In genomic region chr17:40605301-40605700, GRCh38 we compare ENCODE assay signal across 13 cellular contexts. TPM values are rescaled to one million over a fixed set of nuclear protein-coding genes. Genes with fewer than 3 reads are reported as not detected.
A peak's percentile ranks its signal among the peaks of the same experiment; 100 is the strongest.
DNase-seq lines count a peak whose midpoint lies in the region; ATAC-seq and TF ChIP-seq lines count a peak whose summit lies in the region.
"Had no signal": no experiment of that assay in that cellular context is flagged by ENCODE, and none has a peak within 500 bp of the region (broad histone marks: within the 10 kb centered on the region; RNA-seq: fewer than 3 reads in every experiment).

No MANE protein-coding gene starts in this region.

- peak overlapping the region; percentile 94 for H3K27ac ChIP-seq in naive thymus-derived CD4-positive, alpha-beta T cell (ENCODE audit: low read depth, low read length)
- H3K27ac ChIP-seq: foreskin keratinocyte, neutrophil, uterus had no signal

- H3K4me1 Mint-ChIP-seq in activated T-helper 1 cell treated with anti-CD3 and anti-CD28 coated beads, Interleukin-12 subunit alpha, Interleukin-12 subunit beta, Interleukin-2, Interleukin-4 antibody, amounts not matched to agents 30 ng/mL and 10 ng/mL and 1 ng/mL, durations not matched to agents 14 hours and 24 hours and 36 hours (ENCODE audit: low read depth): peaks cover 95% of the 10 kb centered on the region
- peaks cover 50 to 100% (median 96%) of the 10 kb centered on the region in 7 donors for H3K4me1 Mint-ChIP-seq in naive thymus-derived CD4-positive, alpha-beta T cell
- H3K4me1 Mint-ChIP-seq in stimulated activated memory B cell treated with anti-CD40 and anti-IgM and Interleukin-4, amounts not matched to agents 10 μg/mL and 1 μg/mL and 100 μg/mL, for 72 hours: peaks cover 60% of the 10 kb centered on the region
- H3K4me1 Mint-ChIP-seq in nephron progenitor cell: peaks cover 34% of the 10 kb centered on the region

- CTCF ChIA-PET in naive thymus-derived CD4-positive, alpha-beta T cell (lab: Charles Lee): interaction anchor here (1.1 to 4.8 kb wide), 5 partner anchors 10 to 43 kb away, joined by 3 to 75 read pairs (median 20); partner anchors contain the start of gene CCR7

- H3K27ac Mint-ChIP-seq in activated T-helper 1 cell treated with anti-CD3 and anti-CD28 coated beads, Interleukin-12 subunit alpha, Interleukin-12 subunit beta, Interleukin-2, Interleukin-4 antibody, amounts not matched to agents 30 ng/mL and 10 ng/mL and 1 ng/mL, durations not matched to agents 14 hours and 24 hours and 36 hours: peak overlapping the region; percentile 76
- peak overlapping the region; percentile 95 to 100 (median 99) for H3K27ac Mint-ChIP-seq in naive thymus-derived CD4-positive, alpha-beta T cell
- H3K27ac Mint-ChIP-seq in stimulated activated memory B cell treated with anti-CD40 and anti-IgM and Interleukin-4, amounts not matched to agents 10 μg/mL and 1 μg/mL and 100 μg/mL, for 72 hours: peak overlapping the region; percentile 99
- H3K27ac Mint-ChIP-seq in nephron progenitor cell: no peak overlapping the region
- H3K27ac Mint-ChIP-seq: dendritic cell treated with granulocyte-macrophage colony-stimulating factor and Interleukin-4, amounts not matched to agents 40 ng/mL and 50 ng/mL, for 4 days had no signal

- no peaks in the 10 kb centered on the region for H3K36me3 ChIP-seq in naive thymus-derived CD4-positive, alpha-beta T cell (ENCODE audit: control insufficient read depth in 2 of 3, insufficient read depth in 3 of 3, low read length in 3 of 3)
- H3K36me3 ChIP-seq: neutrophil, uterus had no signal

- peaks cover 84 to 99% of the 10 kb centered on the region in 2 donors for H3K4me1 ChIP-seq in naive thymus-derived CD4-positive, alpha-beta T cell (ENCODE audit: control insufficient read depth in 2 of 2, insufficient read depth in 2 of 2, low read length in 2 of 2)
- H3K4me1 ChIP-seq: foreskin keratinocyte, uterus had no signal

- intact Hi-C loops in activated T-helper 1 cell treated with anti-CD3 and anti-CD28 coated beads, Interleukin-12 subunit alpha, Interleukin-12 subunit beta, Interleukin-2, Interleukin-4 antibody, amounts not matched to agents 30 ng/mL and 10 ng/mL and 1 ng/mL, durations not matched to agents 14 hours and 24 hours and 36 hours (cut with micrococcal nuclease): loop anchor here (1.0 to 5.0 kb wide), 3 partner anchors 10 to 158 kb away; no protein-coding TSS in a partner anchor
- intact Hi-C loops in naive thymus-derived CD4-positive, alpha-beta T cell (cut with micrococcal nuclease): loop anchor here in 1 of 2 donors (10.0 kb wide), 1 partner anchor 500 kb away; the partner anchor contains the start of gene NR1D1

- POLR2A ChIA-PET in naive thymus-derived CD4-positive, alpha-beta T cell (lab: Charles Lee): interaction anchor here (1.9 to 29.4 kb wide), 7 partner anchors 8 to 50 kb away, joined by 5 to 2132 read pairs (median 157); partner anchors contain the start of gene CCR7

- peak overlapping the region; percentile 71 for H3K4me3 Mint-ChIP-seq in activated T-helper 1 cell treated with anti-CD3 and anti-CD28 coated beads, Interleukin-12 subunit alpha, Interleukin-12 subunit beta, Interleukin-2, Interleukin-4 antibody, amounts not matched to agents 30 ng/mL and 10 ng/mL and 1 ng/mL, durations not matched to agents 14 hours and 24 hours and 36 hours
- peak overlapping the region; percentile 73 to 87 (median 78) for H3K4me3 Mint-ChIP-seq in naive thymus-derived CD4-positive, alpha-beta T cell
- no peak overlapping the region for H3K4me3 Mint-ChIP-seq in stimulated activated memory B cell treated with anti-CD40 and anti-IgM and Interleukin-4, amounts not matched to agents 10 μg/mL and 1 μg/mL and 100 μg/mL, for 72 hours
- H3K4me3 Mint-ChIP-seq in nephron progenitor cell: no peak overlapping the region
- H3K4me3 Mint-ChIP-seq: dendritic cell treated with granulocyte-macrophage colony-stimulating factor and Interleukin-4, amounts not matched to agents 40 ng/mL and 50 ng/mL, for 4 days had no signal

- DNase-seq in activated CD4-positive, alpha-beta T cell treated with anti-CD3 and anti-CD28 coated beads for 1 hour: peak; percentile 51
- DNase-seq in activated T-helper 1 cell treated with anti-CD3 and anti-CD28 coated beads, Interleukin-12 subunit alpha, Interleukin-12 subunit beta, Interleukin-2, Interleukin-4 antibody, amounts not matched to agents 30 ng/mL and 10 ng/mL and 1 ng/mL, durations not matched to agents 14 hours and 24 hours and 36 hours (ENCODE audit: low spot score): peak; percentile 56
- peak; percentile 31 to 85 (median 77) for DNase-seq in naive thymus-derived CD4-positive, alpha-beta T cell
- DNase-seq in nephron progenitor cell (no peak), DMS 273 treated with DMSO at 0.1 percent for 48 hours (lab: John Stamatoyannopoulos, UW) (no peak)
- DNase-seq: foreskin keratinocyte, NCI-H1105 treated with DMSO at 0.1 percent for 48 hours, uterus had no signal

- no peaks in the 10 kb centered on the region for H3K9me3 ChIP-seq in naive thymus-derived CD4-positive, alpha-beta T cell (ENCODE audit: control insufficient read depth in 2 of 3, low read length in 3 of 3)
- H3K9me3 ChIP-seq: neutrophil, uterus had no signal

- no peaks in the 10 kb centered on the region for H3K27me3 Mint-ChIP-seq in activated T-helper 1 cell treated with anti-CD3 and anti-CD28 coated beads, Interleukin-12 subunit alpha, Interleukin-12 subunit beta, Interleukin-2, Interleukin-4 antibody, amounts not matched to agents 30 ng/mL and 10 ng/mL and 1 ng/mL, durations not matched to agents 14 hours and 24 hours and 36 hours (ENCODE audit: insufficient read depth)
- no peaks in the 10 kb centered on the region for H3K27me3 Mint-ChIP-seq in naive thymus-derived CD4-positive, alpha-beta T cell
- no peaks in the 10 kb centered on the region for H3K27me3 Mint-ChIP-seq in stimulated activated memory B cell treated with anti-CD40 and anti-IgM and Interleukin-4, amounts not matched to agents 10 μg/mL and 1 μg/mL and 100 μg/mL, for 72 hours
- H3K27me3 Mint-ChIP-seq in nephron progenitor cell (ENCODE audit: low read depth, poor library complexity): peaks cover 26% of the 10 kb centered on the region

- ATAC-seq in naive thymus-derived CD4-positive, alpha-beta T cell: peak; percentile 39
- no peak for ATAC-seq in stimulated activated memory B cell treated with anti-CD40 and anti-IgM and Interleukin-4, amounts not matched to agents 10 μg/mL and 1 μg/mL and 100 μg/mL, for 72 hours
- no peak for ATAC-seq in HG02885 (IDR thresholded peaks at IDR 0.05; ENCODE audit: poor library complexity, unreplicated experiment)
- no peak for ATAC-seq in HG02571 (IDR thresholded peaks at IDR 0.05; ENCODE audit: unreplicated experiment)
- ATAC-seq: foreskin keratinocyte had no signal

- peaks cover 5% of the 10 kb centered on the region for H3K36me3 Mint-ChIP-seq in activated T-helper 1 cell treated with anti-CD3 and anti-CD28 coated beads, Interleukin-12 subunit alpha, Interleukin-12 subunit beta, Interleukin-2, Interleukin-4 antibody, amounts not matched to agents 30 ng/mL and 10 ng/mL and 1 ng/mL, durations not matched to agents 14 hours and 24 hours and 36 hours (ENCODE audit: low read depth)
- peaks cover 0 to 17% (median 0%) of the 10 kb centered on the region in 5 donors for H3K36me3 Mint-ChIP-seq in naive thymus-derived CD4-positive, alpha-beta T cell
- H3K36me3 Mint-ChIP-seq in stimulated activated memory B cell treated with anti-CD40 and anti-IgM and Interleukin-4, amounts not matched to agents 10 μg/mL and 1 μg/mL and 100 μg/mL, for 72 hours: no peaks in the 10 kb centered on the region
- no peaks in the 10 kb centered on the region for H3K36me3 Mint-ChIP-seq in nephron progenitor cell (ENCODE audit: low read depth)

- H3K27me3 ChIP-seq in naive thymus-derived CD4-positive, alpha-beta T cell (ENCODE audit: control insufficient read depth in 2 of 2, insufficient read depth in 2 of 2, low read length in 2 of 2): no peaks in the 10 kb centered on the region
- H3K27me3 ChIP-seq: uterus had no signal

- H3K9me3 Mint-ChIP-seq in activated T-helper 1 cell treated with anti-CD3 and anti-CD28 coated beads, Interleukin-12 subunit alpha, Interleukin-12 subunit beta, Interleukin-2, Interleukin-4 antibody, amounts not matched to agents 30 ng/mL and 10 ng/mL and 1 ng/mL, durations not matched to agents 14 hours and 24 hours and 36 hours: no peaks in the 10 kb centered on the region
- no peaks in the 10 kb centered on the region for H3K9me3 Mint-ChIP-seq in naive thymus-derived CD4-positive, alpha-beta T cell
- H3K9me3 Mint-ChIP-seq in stimulated activated memory B cell treated with anti-CD40 and anti-IgM and Interleukin-4, amounts not matched to agents 10 μg/mL and 1 μg/mL and 100 μg/mL, for 72 hours: no peaks in the 10 kb centered on the region
- no peaks in the 10 kb centered on the region for H3K9me3 Mint-ChIP-seq in nephron progenitor cell
- H3K9me3 Mint-ChIP-seq: dendritic cell treated with granulocyte-macrophage colony-stimulating factor and Interleukin-4, amounts not matched to agents 40 ng/mL and 50 ng/mL, for 4 days had no signal

- TF ChIP-seq CTCF in nephron progenitor cell (IDR thresholded peaks at IDR 0.05): no peak

- H3K4me3 ChIP-seq in naive thymus-derived CD4-positive, alpha-beta T cell (ENCODE audit: low read length): peak overlapping the region; percentile 33
- H3K4me3 ChIP-seq: uterus had no signal

RNA-seq across cellular contexts. Expression of gene CCR7, which starts 40.0 kb away (rescaled TPM):
- total RNA-seq in activated T-helper 1 cell treated with anti-CD3 and anti-CD28 coated beads, Interleukin-12 subunit alpha, Interleukin-12 subunit beta, Interleukin-2, Interleukin-4 antibody, amounts not matched to agents 30 ng/mL and 10 ng/mL and 1 ng/mL, durations not matched to agents 14 hours and 24 hours and 36 hours: 165 and 166 TPM in 2 replicates
- total RNA-seq in naive thymus-derived CD4-positive, alpha-beta T cell: 100 to 1,000 TPM; 153 to 675 (median 262) TPM
- polyA plus RNA-seq in naive thymus-derived CD4-positive, alpha-beta T cell: 1,000 to 10,000 TPM; 1,350 to 2,301 TPM
- total RNA-seq: foreskin keratinocyte had no signal
- polyA plus RNA-seq: foreskin keratinocyte had no signal

RNA-seq across cellular contexts. Expression of gene SMARCE1, which starts 42.3 kb away (rescaled TPM):
- 125 and 132 TPM in 2 replicates for total RNA-seq in activated T-helper 1 cell treated with anti-CD3 and anti-CD28 coated beads, Interleukin-12 subunit alpha, Interleukin-12 subunit beta, Interleukin-2, Interleukin-4 antibody, amounts not matched to agents 30 ng/mL and 10 ng/mL and 1 ng/mL, durations not matched to agents 14 hours and 24 hours and 36 hours
- 100 to 1,000 TPM in 1 of 5 experiments, 10 to 100 TPM in 4; 65.4 to 101 (median 79.2) TPM for total RNA-seq in naive thymus-derived CD4-positive, alpha-beta T cell
- 100 to 1,000 TPM; 142 to 184 TPM for polyA plus RNA-seq in naive thymus-derived CD4-positive, alpha-beta T cell

RNA-seq across cellular contexts. Expression of gene KRT222, which starts 59.7 kb away (rescaled TPM):
- not detected in 2 replicates for total RNA-seq in activated T-helper 1 cell treated with anti-CD3 and anti-CD28 coated beads, Interleukin-12 subunit alpha, Interleukin-12 subunit beta, Interleukin-2, Interleukin-4 antibody, amounts not matched to agents 30 ng/mL and 10 ng/mL and 1 ng/mL, durations not matched to agents 14 hours and 24 hours and 36 hours
- not detected for total RNA-seq in naive thymus-derived CD4-positive, alpha-beta T cell
- not detected for polyA plus RNA-seq in naive thymus-derived CD4-positive, alpha-beta T cell

Comparison
In these comparisons a context has a peak if more than half of its experiments do, and no peak if none do; other contexts are left out.
1. DNase-seq: peak in activated CD4-positive, alpha-beta T cell treated with anti-CD3 and anti-CD28 coated beads for 1 hour (single experiment), activated T-helper 1 cell treated with anti-CD3 and anti-CD28 coated beads, Interleukin-12 subunit alpha, Interleukin-12 subunit beta, Interleukin-2, Interleukin-4 antibody, amounts not matched to agents 30 ng/mL and 10 ng/mL and 1 ng/mL, durations not matched to agents 14 hours and 24 hours and 36 hours (single experiment) and naive thymus-derived CD4-positive, alpha-beta T cell (9 of 9); none in nephron progenitor cell (single experiment) and DMS 273 treated with DMSO at 0.1 percent for 48 hours (single experiment).
2. H3K4me3 Mint-ChIP-seq: peak in activated T-helper 1 cell treated with anti-CD3 and anti-CD28 coated beads, Interleukin-12 subunit alpha, Interleukin-12 subunit beta, Interleukin-2, Interleukin-4 antibody, amounts not matched to agents 30 ng/mL and 10 ng/mL and 1 ng/mL, durations not matched to agents 14 hours and 24 hours and 36 hours (single experiment) and naive thymus-derived CD4-positive, alpha-beta T cell (10 of 10); none in stimulated activated memory B cell treated with anti-CD40 and anti-IgM and Interleukin-4, amounts not matched to agents 10 μg/mL and 1 μg/mL and 100 μg/mL, for 72 hours (single experiment) and nephron progenitor cell (single experiment).